In genomic region chr1:169100208-169100882, GRCh38 we compare ENCODE assay signal across 16 cellular contexts.
"Had no signal": no experiment of that assay in that cellular context is flagged by ENCODE, and none has a peak within 500 bp of the region (broad histone marks: within the 10 kb centered on the region; RNA-seq: fewer than 3 reads in every experiment).

No MANE protein-coding gene starts in this region.

- H3K9me3 Mint-ChIP-seq: activated naive CD4-positive, alpha-beta T cell treated with anti-CD3 and anti-CD28 coated beads, Interleukin-2, amount 10 ng/mL, durations not matched to agents 7 days and 5 days; neural crest cell; stimulated activated memory B cell treated with anti-CD40 and anti-IgM and Interleukin-4, amounts not matched to agents 10 μg/mL and 1 μg/mL and 100 μg/mL, for 72 hours had no signal

- H3K36me3 ChIP-seq: left ventricle myocardium inferior, tibial nerve had no signal

- H3K36me3 Mint-ChIP-seq: activated naive CD4-positive, alpha-beta T cell treated with anti-CD3 and anti-CD28 coated beads, Interleukin-2, amount 10 ng/mL, durations not matched to agents 7 days and 5 days; stimulated activated memory B cell treated with anti-CD40 and anti-IgM and Interleukin-4, amounts not matched to agents 10 μg/mL and 1 μg/mL and 100 μg/mL, for 72 hours had no signal

- H3K4me1 Mint-ChIP-seq: activated CD4-positive, alpha-beta T cell treated with anti-CD3 and anti-CD28 coated beads, Interleukin-2, amount 10 ng/mL, durations not matched to agents 7 days and 5 days; activated naive CD4-positive, alpha-beta T cell treated with anti-CD3 and anti-CD28 coated beads, Interleukin-2, amount 10 ng/mL, durations not matched to agents 7 days and 5 days; activated T-helper 17 cell treated with anti-CD3 and anti-CD28 coated beads, Interleukin-2, amount 50 U/mL, for 72 hours had no signal

- ATAC-seq: activated T-helper 17 cell treated with anti-CD3 and anti-CD28 coated beads, Interleukin-2, amount 50 U/mL, for 72 hours; esophagus mucosa; SK-N-SH treated with all-trans-retinoic acid at 6 μM for 48 hours; stimulated activated memory B cell treated with anti-CD40 and anti-IgM and Interleukin-4, amounts not matched to agents 10 μg/mL and 1 μg/mL and 100 μg/mL, for 72 hours had no signal

- H3K27me3 ChIP-seq: tibial nerve had no signal

- H3K4me3 ChIP-seq: left ventricle myocardium inferior, skin epidermis, tibial nerve had no signal

- DNase-seq: activated B cell treated with CpG ODN at 0.5 μM for 24 hours; activated CD4-positive, alpha-beta T cell treated with anti-CD3 and anti-CD28 coated beads, Interleukin-2, amount 10 ng/mL, durations not matched to agents 7 days and 5 days; activated CD8-positive, alpha-beta memory T cell treated with anti-CD3 and anti-CD28 coated beads for 24 hours; activated naive CD4-positive, alpha-beta T cell treated with anti-CD3 and anti-CD28 coated beads, Interleukin-2, amount 10 ng/mL, durations not matched to agents 7 days and 5 days; glutamatergic neuron; left ventricle myocardium inferior; retina had no signal

- H3K9ac ChIP-seq: parathyroid adenoma had no signal

- H3K27ac Mint-ChIP-seq: activated B cell treated with CpG ODN at 0.5 μM for 24 hours; activated CD4-positive, alpha-beta T cell treated with anti-CD3 and anti-CD28 coated beads, Interleukin-2, amount 10 ng/mL, durations not matched to agents 7 days and 5 days; activated naive CD4-positive, alpha-beta T cell treated with anti-CD3 and anti-CD28 coated beads, Interleukin-2, amount 10 ng/mL, durations not matched to agents 7 days and 5 days; activated T-helper 17 cell treated with anti-CD3 and anti-CD28 coated beads, Interleukin-2, amount 50 U/mL, for 72 hours; stimulated activated memory B cell treated with anti-CD40 and anti-IgM and Interleukin-4, amounts not matched to agents 10 μg/mL and 1 μg/mL and 100 μg/mL, for 72 hours; T-helper 1 cell treated with Interleukin-12 subunit alpha and Interleukin-12 subunit beta and Interleukin-4 antibody, amounts not matched to agents 30 μg/mL and 1 μg/mL, for 36 hours had no signal

- H2AFZ ChIP-seq: parathyroid adenoma had no signal

- H3K79me2 ChIP-seq: parathyroid adenoma had no signal

- H3K9me3 ChIP-seq: tibial nerve had no signal

- H3K4me3 Mint-ChIP-seq: activated B cell treated with CpG ODN at 0.5 μM for 24 hours; activated CD4-positive, alpha-beta T cell treated with anti-CD3 and anti-CD28 coated beads, Interleukin-2, amount 10 ng/mL, durations not matched to agents 7 days and 5 days; activated naive CD4-positive, alpha-beta T cell treated with anti-CD3 and anti-CD28 coated beads, Interleukin-2, amount 10 ng/mL, durations not matched to agents 7 days and 5 days; activated T-helper 17 cell treated with anti-CD3 and anti-CD28 coated beads, Interleukin-2, amount 50 U/mL, for 72 hours; stimulated activated memory B cell treated with anti-CD40 and anti-IgM and Interleukin-4, amounts not matched to agents 10 μg/mL and 1 μg/mL and 100 μg/mL, for 72 hours; T-helper 1 cell treated with Interleukin-12 subunit alpha and Interleukin-12 subunit beta and Interleukin-4 antibody, amounts not matched to agents 30 μg/mL and 1 μg/mL, for 36 hours had no signal

- H3K27ac ChIP-seq: left ventricle myocardium inferior, parathyroid adenoma, skin epidermis, tibial nerve had no signal
